Comparison of ENCODE assay signal across 26 cellular contexts in the genomic region with DNA sequence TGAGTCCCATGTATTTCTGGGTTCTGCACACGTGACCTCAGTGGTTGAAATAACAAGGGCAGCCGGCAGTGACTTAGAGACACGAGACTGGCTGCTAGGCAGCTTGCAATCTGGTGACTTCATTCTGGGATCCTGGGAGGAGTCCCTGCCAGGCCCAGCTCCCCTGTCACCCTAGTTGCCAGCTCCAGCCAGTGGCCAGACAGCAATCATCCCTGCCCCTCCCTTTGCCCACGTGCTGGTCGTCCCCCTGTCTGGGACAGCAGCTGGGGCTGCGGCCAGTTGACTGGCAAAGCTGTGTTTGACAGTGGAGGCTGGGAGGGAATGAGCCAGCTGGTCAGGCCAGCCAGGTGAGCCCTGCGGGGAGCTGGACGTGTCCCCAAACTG. TPM values are rescaled to one million over a fixed set of nuclear protein-coding genes. Genes with fewer than 3 reads are reported as not detected.
"Had no signal": no experiment of that assay in that cellular context is flagged by ENCODE, and none has a peak within 500 bp of the region (broad histone marks: within the 10 kb centered on the region; RNA-seq: fewer than 3 reads in every experiment).

No MANE protein-coding gene starts in this region.

- H3K4me3 Mint-ChIP-seq: activated B cell treated with CpG ODN at 0.5 μM for 24 hours; activated CD4-positive, alpha-beta T cell treated with anti-CD3 and anti-CD28 coated beads, Interleukin-2, amount 10 ng/mL, durations not matched to agents 7 days and 5 days; activated CD8-positive, alpha-beta T cell treated with anti-CD3 and anti-CD28 coated beads, Interleukin-2, amount 10 ng/mL, durations not matched to agents 7 days and 5 days; activated naive CD4-positive, alpha-beta T cell treated with anti-CD3 and anti-CD28 coated beads for 36 hours; activated T-cell treated with anti-CD3 and anti-CD28 coated beads, Interleukin-2, amount 50 U/mL, for 24 hours; brain; naive thymus-derived CD8-positive, alpha-beta T cell; stimulated activated effector memory CD8-positive, alpha-beta T cell treated with anti-CD3 and anti-CD28 coated beads, Interleukin-12 subunit alpha, Interleukin-12 subunit beta, amount 100 ng/mL, for 72 hours had no signal

- H3K4me1 Mint-ChIP-seq: activated B cell treated with CpG ODN at 0.5 μM for 24 hours; activated CD4-positive, alpha-beta T cell treated with anti-CD3 and anti-CD28 coated beads, Interleukin-2, amount 10 ng/mL, durations not matched to agents 7 days and 5 days; brain had no signal

- H3K9me3 Mint-ChIP-seq: stimulated activated effector memory CD8-positive, alpha-beta T cell treated with anti-CD3 and anti-CD28 coated beads, Interleukin-12 subunit alpha, Interleukin-12 subunit beta, amount 100 ng/mL, for 72 hours had no signal

- H3K4me3 ChIP-seq: dorsolateral prefrontal cortex, mucosa of descending colon, pancreas, skin epidermis, thoracic aorta had no signal

- H3K36me3 Mint-ChIP-seq: stimulated activated effector memory CD8-positive, alpha-beta T cell treated with anti-CD3 and anti-CD28 coated beads, Interleukin-12 subunit alpha, Interleukin-12 subunit beta, amount 100 ng/mL, for 72 hours had no signal

- H3K27ac ChIP-seq: foreskin keratinocyte, neutrophil, pancreas, skin epidermis, thoracic aorta had no signal

- H3K36me3 ChIP-seq: neutrophil, pancreas, thoracic aorta had no signal

- H3K27ac Mint-ChIP-seq: activated B cell treated with CpG ODN at 0.5 μM for 24 hours; activated CD4-positive, alpha-beta T cell treated with anti-CD3 and anti-CD28 coated beads, Interleukin-2, amount 10 ng/mL, durations not matched to agents 7 days and 5 days; activated CD8-positive, alpha-beta T cell treated with anti-CD3 and anti-CD28 coated beads, Interleukin-2, amount 10 ng/mL, durations not matched to agents 7 days and 5 days; activated naive CD4-positive, alpha-beta T cell treated with anti-CD3 and anti-CD28 coated beads for 36 hours; activated T-cell treated with anti-CD3 and anti-CD28 coated beads, Interleukin-2, amount 50 U/mL, for 24 hours; activated T-helper 2 cell treated with anti-CD3 and anti-CD28 coated beads, Interferon-gamma antibody, Interleukin-2, Interleukin-4, amounts not matched to agents 10 μg/mL and 5 μg/mL and 100 μg/mL, durations not matched to agents 14 hours and 24 hours and 36 hours; brain; naive thymus-derived CD8-positive, alpha-beta T cell; stimulated activated effector memory CD8-positive, alpha-beta T cell treated with anti-CD3 and anti-CD28 coated beads, Interleukin-12 subunit alpha, Interleukin-12 subunit beta, amount 100 ng/mL, for 72 hours had no signal

- H3K27me3 Mint-ChIP-seq: activated B cell treated with CpG ODN at 0.5 μM for 24 hours; activated CD4-positive, alpha-beta T cell treated with anti-CD3 and anti-CD28 coated beads, Interleukin-2, amount 10 ng/mL, durations not matched to agents 7 days and 5 days; activated T-cell treated with anti-CD3 and anti-CD28 coated beads, Interleukin-2, amount 50 U/mL, for 24 hours had no signal

- H3K4me1 ChIP-seq: foreskin keratinocyte, pancreas had no signal

- H3K27me3 ChIP-seq: dorsolateral prefrontal cortex, foreskin keratinocyte, pancreas had no signal

- ATAC-seq: activated CD8-positive, alpha-beta T cell treated with anti-CD3 and anti-CD28 coated beads, Interleukin-2, amount 10 ng/mL, durations not matched to agents 7 days and 5 days; foreskin keratinocyte; mucosa of descending colon; naive thymus-derived CD8-positive, alpha-beta T cell; pancreas; stimulated activated effector memory CD8-positive, alpha-beta T cell treated with anti-CD3 and anti-CD28 coated beads, Interleukin-12 subunit alpha, Interleukin-12 subunit beta, amount 100 ng/mL, for 72 hours had no signal

- DNase-seq: activated B cell treated with CpG ODN at 0.5 μM for 24 hours; activated CD4-positive, alpha-beta T cell treated with anti-CD3 and anti-CD28 coated beads, Interleukin-2, amount 10 ng/mL, durations not matched to agents 7 days and 5 days; activated CD8-positive, alpha-beta T cell treated with anti-CD3 and anti-CD28 coated beads, Interleukin-2, amount 10 ng/mL, durations not matched to agents 7 days and 5 days; activated naive CD4-positive, alpha-beta T cell treated with anti-CD3 and anti-CD28 coated beads for 36 hours; activated T-cell treated with anti-CD3 and anti-CD28 coated beads, Interleukin-2, amount 50 U/mL, for 24 hours; anterior cingulate cortex; central memory CD4-positive, alpha-beta T cell; dorsolateral prefrontal cortex; foreskin keratinocyte; glutamatergic neuron; mesenchymal stem cell; naive thymus-derived CD8-positive, alpha-beta T cell; stimulated activated CD4-positive, alpha-beta T cell treated with anti-CD3 and anti-CD28 coated beads, Interleukin-4, amount 100 ng/mL, for 1 hour; T-helper 1 cell; T-helper 9 cell had no signal

- H3K9me3 ChIP-seq: mucosa of descending colon, neutrophil, pancreas, thoracic aorta had no signal

RNA-seq across cellular contexts. Expression of gene ADGRA1, which starts 30.0 kb away (rescaled TPM):
- total RNA-seq: activated B cell treated with CpG ODN at 0.5 μM for 24 hours; activated CD4-positive, alpha-beta T cell treated with anti-CD3 and anti-CD28 coated beads, Interleukin-2, amount 10 ng/mL, durations not matched to agents 7 days and 5 days; activated CD8-positive, alpha-beta T cell treated with anti-CD3 and anti-CD28 coated beads, Interleukin-2, amount 10 ng/mL, durations not matched to agents 7 days and 5 days; activated naive CD4-positive, alpha-beta T cell treated with anti-CD3 and anti-CD28 coated beads for 36 hours; activated T-helper 2 cell treated with anti-CD3 and anti-CD28 coated beads, Interferon-gamma antibody, Interleukin-2, Interleukin-4, amounts not matched to agents 10 μg/mL and 5 μg/mL and 100 μg/mL, durations not matched to agents 14 hours and 24 hours and 36 hours; fibroblast of lung; foreskin keratinocyte; naive thymus-derived CD8-positive, alpha-beta T cell; renal cortical epithelial cell; thoracic aorta had no signal
- polyA plus RNA-seq: fibroblast of lung; foreskin keratinocyte; keratinocyte; naive thymus-derived CD8-positive, alpha-beta T cell had no signal

RNA-seq across cellular contexts. Expression of gene KNDC1, which starts 42.3 kb away (rescaled TPM):
- total RNA-seq: activated naive CD4-positive, alpha-beta T cell treated with anti-CD3 and anti-CD28 coated beads for 36 hours had no signal
- polyA plus RNA-seq: naive thymus-derived CD8-positive, alpha-beta T cell had no signal
